In genomic region chr18:3457261-3457724, GRCh38 we compare ENCODE assay signal across 13 cellular contexts. TPM values are rescaled to one million over a fixed set of nuclear protein-coding genes. Genes with fewer than 3 reads are reported as not detected.
DNase-seq lines count a peak whose midpoint lies in the region; ATAC-seq, FAIRE-seq and TF ChIP-seq lines count a peak whose summit lies in the region.
"Had no signal": no experiment of that assay in that cellular context is flagged by ENCODE, and none has a peak within 500 bp of the region (broad histone marks: within the 10 kb centered on the region; RNA-seq: fewer than 3 reads in every experiment).

No MANE protein-coding gene starts in this region.

- H3K4me3 Mint-ChIP-seq in activated naive CD4-positive, alpha-beta T cell treated with anti-CD3 and anti-CD28 coated beads, Interleukin-2, amount 50 U/mL, for 24 hours, result no peak overlapping the region
- no peak overlapping the region for H3K4me3 Mint-ChIP-seq in activated naive CD4-positive, alpha-beta T cell treated with anti-CD3 and anti-CD28 coated beads, Interleukin-2, amount 10 ng/mL, durations not matched to agents 7 days and 5 days
- no peak overlapping the region for H3K4me3 Mint-ChIP-seq in activated T-helper 1 cell treated with anti-CD3 and anti-CD28 coated beads, Interleukin-12 subunit alpha, Interleukin-12 subunit beta, Interleukin-2, Interleukin-4 antibody, amounts not matched to agents 30 ng/mL and 10 ng/mL and 1 ng/mL, durations not matched to agents 14 hours and 24 hours and 36 hours

- BruUV-seq in HepG2 (replicated peaks; lab: Mats Ljungman, UMichigan), result no TSS peak

- peak overlapping the region; percentile 90 for H3K27ac ChIP-seq in HepG2 (ENCODE audit: extremely low read length, insufficient read depth, low read length)
- H3K27ac ChIP-seq in transverse colon, result peak overlapping the region; percentile 98 to 99 (median 99)
- H3K27ac ChIP-seq in brain microvascular endothelial cell, result no peak overlapping the region
- H3K27ac ChIP-seq: WERI-Rb-1 had no signal

- peaks cover 38% of the 10 kb centered on the region for H4K20me1 ChIP-seq in HepG2 (ENCODE audit: insufficient read depth, low read length)

- TF ChIP-seq POLR2A in HepG2 (IDR thresholded peaks at IDR 0.05; ENCODE audit: insufficient read depth in 1 of 2, low read depth in 2 of 2, low read length in 2 of 2), result no peak
- no peak for TF ChIP-seq POLR2A in transverse colon (IDR thresholded peaks at IDR 0.05)
- no peak for TF ChIP-seq POLR2A in erythroblast (IDR thresholded peaks at IDR 0.05; ENCODE audit: low read length)

- ATAC-seq in HepG2, result no peak

- H3K36me3 ChIP-seq in HepG2 (replicated peaks in 1 of 2; ENCODE audit: control insufficient read depth in 1 of 2, insufficient read depth in 2 of 2, low read length in 2 of 2), result peaks cover 8 to 37% of the 10 kb centered on the region in 2 experiments; a peak in 4 of 5 replicates
- peaks cover 0 to 15% (median 0%) of the 10 kb centered on the region in 4 donors for H3K36me3 ChIP-seq in transverse colon
- H3K36me3 ChIP-seq in brain microvascular endothelial cell (replicated peaks), result peaks cover 24% of the 10 kb centered on the region

- CTCF ChIA-PET in activated naive CD4-positive, alpha-beta T cell treated with anti-CD3 and anti-CD28 coated beads, Interleukin-2, amount 10 ng/mL, durations not matched to agents 7 days and 5 days (lab: Charles Lee), result interaction anchor here (1.4 to 7.5 kb wide), 5 partner anchors 8 to 208 kb away, joined by 4 to 69 read pairs (median 16); no protein-coding TSS in a partner anchor
- CTCF ChIA-PET in HepG2 (lab: Yijun Ruan, JAX; ENCODE audit: low intra/inter-chr PET ratio, low total read pairs), result no interaction called here

- H3K27me3 ChIP-seq in HepG2 (ENCODE audit: control insufficient read depth in 1 of 2, insufficient read depth in 2 of 2, low read length in 2 of 2), result no peaks in the 10 kb centered on the region; a peak in 1 of 5 replicates
- H3K27me3 ChIP-seq in transverse colon, result no peaks in the 10 kb centered on the region
- H3K27me3 ChIP-seq in brain microvascular endothelial cell (replicated peaks), result no peaks in the 10 kb centered on the region

- H3K9ac ChIP-seq in HepG2 (ENCODE audit: insufficient read depth, low read depth, low read length), result no peak overlapping the region; the same call in 1 of the 2 replicates

- H3K9me3 ChIP-seq in HepG2 (ENCODE audit: low read length) (no peaks in the 10 kb centered on the region), transverse colon (no peaks in the 10 kb centered on the region)

- H3K9me3 Mint-ChIP-seq in activated naive CD4-positive, alpha-beta T cell treated with anti-CD3 and anti-CD28 coated beads, Interleukin-2, amount 50 U/mL, for 24 hours, result peaks cover 3% of the 10 kb centered on the region
- peaks cover 11% of the 10 kb centered on the region for H3K9me3 Mint-ChIP-seq in activated naive CD4-positive, alpha-beta T cell treated with anti-CD3 and anti-CD28 coated beads, Interleukin-2, amount 10 ng/mL, durations not matched to agents 7 days and 5 days
- peaks cover 15% of the 10 kb centered on the region for H3K9me3 Mint-ChIP-seq in activated T-helper 1 cell treated with anti-CD3 and anti-CD28 coated beads, Interleukin-12 subunit alpha, Interleukin-12 subunit beta, Interleukin-2, Interleukin-4 antibody, amounts not matched to agents 30 ng/mL and 10 ng/mL and 1 ng/mL, durations not matched to agents 14 hours and 24 hours and 36 hours

- no peak for TF ChIP-seq RAD21 in HepG2 (CRISPR knock-in tag; IDR thresholded peaks at IDR 0.05)

- H3K4me1 Mint-ChIP-seq in activated naive CD4-positive, alpha-beta T cell treated with anti-CD3 and anti-CD28 coated beads, Interleukin-2, amount 50 U/mL, for 24 hours, result peaks cover 58% of the 10 kb centered on the region
- H3K4me1 Mint-ChIP-seq in activated naive CD4-positive, alpha-beta T cell treated with anti-CD3 and anti-CD28 coated beads, Interleukin-2, amount 10 ng/mL, durations not matched to agents 7 days and 5 days, result peaks cover 51% of the 10 kb centered on the region
- H3K4me1 Mint-ChIP-seq in activated T-helper 1 cell treated with anti-CD3 and anti-CD28 coated beads, Interleukin-12 subunit alpha, Interleukin-12 subunit beta, Interleukin-2, Interleukin-4 antibody, amounts not matched to agents 30 ng/mL and 10 ng/mL and 1 ng/mL, durations not matched to agents 14 hours and 24 hours and 36 hours (ENCODE audit: low read depth), result peaks cover 78% of the 10 kb centered on the region

- TF ChIP-seq EP300 in HepG2 (IDR thresholded peaks at IDR 0.05; ENCODE audit: low read depth in 2 of 2, low read length in 2 of 2), result no peak
- no peak for TF ChIP-seq EP300 in HepG2 (CRISPR knock-in tag; IDR thresholded peaks at IDR 0.05; ENCODE audit: borderline replicate concordance)
- TF ChIP-seq EP300 in transverse colon (IDR thresholded peaks at IDR 0.05; ENCODE audit: low read depth), result no peak

- no peak overlapping the region for H2AFZ ChIP-seq in HepG2 (ENCODE audit: low read length)

- TF ChIP-seq CTCF in HepG2 (CRISPR knock-in tag; IDR thresholded peaks at IDR 0.05), result no peak
- TF ChIP-seq CTCF in transverse colon (IDR thresholded peaks at IDR 0.05), result no peak
- no peak for TF ChIP-seq CTCF in brain microvascular endothelial cell (IDR thresholded peaks at IDR 0.05; ENCODE audit: low read depth, low read length, missing control alignments)

- H3K4me2 ChIP-seq in HepG2 (ENCODE audit: low read depth, low read length), result peak overlapping the region; percentile 72

- intact Hi-C loops in activated T-helper 1 cell treated with anti-CD3 and anti-CD28 coated beads, Interleukin-12 subunit alpha, Interleukin-12 subunit beta, Interleukin-2, Interleukin-4 antibody, amounts not matched to agents 30 ng/mL and 10 ng/mL and 1 ng/mL, durations not matched to agents 14 hours and 24 hours and 36 hours (cut with micrococcal nuclease), result loop anchor here (10.0 kb wide), 2 partner anchors 462 to 882 kb away; partner anchors contain the start of genes METTL4 and NDC80
- intact Hi-C loops in HepG2 (cut with micrococcal nuclease; ENCODE audit: unreplicated experiment), result loop anchor here (5.0 kb wide), 1 partner anchor 195 kb away; the partner anchor contains the start of gene MYL12B
- intact Hi-C loops in transverse colon (cut with DNase I; ENCODE audit: low total_unique reads), result loop anchor here (10.0 kb wide), 1 partner anchor 172 kb away; no protein-coding TSS in a partner anchor

- no peak for FAIRE-seq in HepG2 (lab: Jason Lieb, UNC)

- peaks cover 56% of the 10 kb centered on the region for H3K79me2 ChIP-seq in HepG2 (ENCODE audit: insufficient read depth, low read length)

- H3K27ac Mint-ChIP-seq in activated naive CD4-positive, alpha-beta T cell treated with anti-CD3 and anti-CD28 coated beads, Interleukin-2, amount 50 U/mL, for 24 hours, result peak overlapping the region; percentile 62
- H3K27ac Mint-ChIP-seq in activated naive CD4-positive, alpha-beta T cell treated with anti-CD3 and anti-CD28 coated beads, Interleukin-2, amount 10 ng/mL, durations not matched to agents 7 days and 5 days, result no peak overlapping the region
- peak overlapping the region; percentile 7 for H3K27ac Mint-ChIP-seq in activated T-helper 1 cell treated with anti-CD3 and anti-CD28 coated beads, Interleukin-12 subunit alpha, Interleukin-12 subunit beta, Interleukin-2, Interleukin-4 antibody, amounts not matched to agents 30 ng/mL and 10 ng/mL and 1 ng/mL, durations not matched to agents 14 hours and 24 hours and 36 hours

- H3K4me1 ChIP-seq in HepG2 (ENCODE audit: insufficient read depth, low read length) (peaks cover 50% of the 10 kb centered on the region), transverse colon (peaks cover 33 to 65% (median 47%) of the 10 kb centered on the region in 4 donors)

- in situ Hi-C loops in HepG2 (cut with HindIII; ENCODE audit: extremely low pct_ligation_motif_present, low pct_unique_long_range_greater_than_20kb) (loop anchor here (10.0 to 25.0 kb wide), 3 partner anchors 168 to 395 kb away; no protein-coding TSS in a partner anchor), transverse colon (cut with MboI; ENCODE audit: low pct_ligation_motif_present in 1 of 4, low pct_unique_long_range_greater_than_20kb in 1 of 4, low sequenced_read_pairs in 3 of 4) (loop anchor here (5.0 to 25.0 kb wide), 4 partner anchors 130 to 172 kb away; no protein-coding TSS in a partner anchor), brain microvascular endothelial cell (cut with HindIII; ENCODE audit: low pct_ligation_motif_present, low sequenced_read_pairs) (no loop called here)

- peaks cover 36% of the 10 kb centered on the region for H3K36me3 Mint-ChIP-seq in activated naive CD4-positive, alpha-beta T cell treated with anti-CD3 and anti-CD28 coated beads, Interleukin-2, amount 50 U/mL, for 24 hours
- peaks cover 40% of the 10 kb centered on the region for H3K36me3 Mint-ChIP-seq in activated naive CD4-positive, alpha-beta T cell treated with anti-CD3 and anti-CD28 coated beads, Interleukin-2, amount 10 ng/mL, durations not matched to agents 7 days and 5 days
- peaks cover 63% of the 10 kb centered on the region for H3K36me3 Mint-ChIP-seq in activated T-helper 1 cell treated with anti-CD3 and anti-CD28 coated beads, Interleukin-12 subunit alpha, Interleukin-12 subunit beta, Interleukin-2, Interleukin-4 antibody, amounts not matched to agents 30 ng/mL and 10 ng/mL and 1 ng/mL, durations not matched to agents 14 hours and 24 hours and 36 hours (ENCODE audit: low read depth)

- no peak for DNase-seq in activated naive CD4-positive, alpha-beta T cell treated with anti-CD3 and anti-CD28 coated beads, Interleukin-2, amount 10 ng/mL, durations not matched to agents 7 days and 5 days
- DNase-seq in activated T-helper 1 cell treated with anti-CD3 and anti-CD28 coated beads, Interleukin-12 subunit alpha, Interleukin-12 subunit beta, Interleukin-2, Interleukin-4 antibody, amounts not matched to agents 30 ng/mL and 10 ng/mL and 1 ng/mL, durations not matched to agents 14 hours and 24 hours and 36 hours (ENCODE audit: low spot score), result no peak
- DNase-seq in HepG2 (ENCODE audit: low spot score) (no peak), transverse colon (peak; percentile 57), RPMI8226 (no peak), erythroblast (lab: John Stamatoyannopoulos, UW) (no peak), brain microvascular endothelial cell (no peak)
- DNase-seq: activated naive CD4-positive, alpha-beta T cell treated with Interleukin-2 at 50 U/mL for 16 hours; dermis blood vessel endothelial cell; glutamatergic neuron; NCI-H1694 treated with DMSO at 0.1 percent for 48 hours; WERI-Rb-1 had no signal

- no peaks in the 10 kb centered on the region for H3K27me3 Mint-ChIP-seq in activated naive CD4-positive, alpha-beta T cell treated with anti-CD3 and anti-CD28 coated beads, Interleukin-2, amount 50 U/mL, for 24 hours
- H3K27me3 Mint-ChIP-seq in activated naive CD4-positive, alpha-beta T cell treated with anti-CD3 and anti-CD28 coated beads, Interleukin-2, amount 10 ng/mL, durations not matched to agents 7 days and 5 days, result peaks cover 5% of the 10 kb centered on the region
- no peaks in the 10 kb centered on the region for H3K27me3 Mint-ChIP-seq in activated T-helper 1 cell treated with anti-CD3 and anti-CD28 coated beads, Interleukin-12 subunit alpha, Interleukin-12 subunit beta, Interleukin-2, Interleukin-4 antibody, amounts not matched to agents 30 ng/mL and 10 ng/mL and 1 ng/mL, durations not matched to agents 14 hours and 24 hours and 36 hours (ENCODE audit: insufficient read depth)

- POLR2A ChIA-PET in HepG2 (lab: Yijun Ruan, JAX), result interaction anchor here (0.7 to 2.2 kb wide), 5 partner anchors 9 to 204 kb away, joined by 3 to 8 read pairs (median 4); no protein-coding TSS in a partner anchor

- H3K4me3 ChIP-seq in HepG2 (replicated peaks in 1 of 3; ENCODE audit: insufficient read depth in 1 of 3, low read depth in 2 of 3, low read length in 3 of 3), result no peak overlapping the region; a peak in 2 of 6 replicates
- peak overlapping the region in 1 of 4 donors; percentile 15 for H3K4me3 ChIP-seq in transverse colon
- H3K4me3 ChIP-seq in brain microvascular endothelial cell (ENCODE audit: low read depth, low read length), result no peak overlapping the region

- WGBS in HepG2 (ENCODE audit: low lambda C conversion rate), result 90% methylated on average over 15 of the region's 15 CpGs
- 55 to 62% methylated on average over 10 to 15 of the region's 15 CpGs for WGBS in transverse colon (ENCODE audit: low coverage in 1 of 2), 2 donors

RNA-seq across cellular contexts. Expression of gene TGIF1, which starts 7.3 kb away (rescaled TPM):
- total RNA-seq in activated T-helper 1 cell treated with anti-CD3 and anti-CD28 coated beads, Interleukin-12 subunit alpha, Interleukin-12 subunit beta, Interleukin-2, Interleukin-4 antibody, amounts not matched to agents 30 ng/mL and 10 ng/mL and 1 ng/mL, durations not matched to agents 14 hours and 24 hours and 36 hours, result 47.7 and 52.1 TPM in 2 replicates
- 44.0 and 50.0 TPM in 2 replicates for total RNA-seq in HepG2 (2016; rRNA removed; fragmentation: Illumina TruSeq; extraction: Trizol)
- total RNA-seq in HepG2 (2016; cell fraction: cytosol; rRNA removed; fragmentation: Illumina TruSeq; extraction: Trizol; ENCODE audit: low read depth), result 15.3 and 17.9 TPM in 2 replicates
- 39.7 and 48.5 TPM in 2 replicates for total RNA-seq in HepG2 (2016; cell fraction: insoluble cytoplasmic fraction; rRNA removed; fragmentation: Illumina TruSeq; extraction: Trizol)
- 31.9 and 33.8 TPM in 2 replicates for total RNA-seq in HepG2 (2016; cell fraction: membrane; rRNA removed; fragmentation: Illumina TruSeq; extraction: Trizol)
- total RNA-seq in HepG2 (2016; cell fraction: nucleus; rRNA removed; fragmentation: Illumina TruSeq; extraction: Trizol), result 48.5 and 49.4 TPM in 2 replicates
- polyA plus RNA-seq in HepG2 (2011; rRNA removed), result 76.1 and 76.3 TPM in 2 replicates
- 82.7 and 83.0 TPM in 2 replicates for polyA plus RNA-seq in HepG2 (2011; cell fraction: cytosol; rRNA removed)
- 170 and 172 TPM in 2 replicates for polyA plus RNA-seq in HepG2 (2011; cell fraction: nucleus; rRNA removed)
- 35.4 and 51.3 TPM in 2 replicates for polyA plus RNA-seq in HepG2 (2012)
- 8.5 and 8.6 TPM in 2 replicates for polyA plus RNA-seq in HepG2 (2016; cell fraction: cytosol; fragmentation: Illumina TruSeq; extraction: Trizol; ENCODE audit: low read depth)
- polyA plus RNA-seq in HepG2 (2016; cell fraction: insoluble cytoplasmic fraction; fragmentation: Illumina TruSeq; extraction: Trizol; ENCODE audit: low read depth), result 37.9 and 44.1 TPM in 2 replicates
- 16.3 and 18.7 TPM in 2 replicates for polyA plus RNA-seq in HepG2 (2016; cell fraction: membrane; fragmentation: Illumina TruSeq; extraction: Trizol; ENCODE audit: low read depth)
- polyA plus RNA-seq in HepG2 (2016; cell fraction: nucleus; fragmentation: Illumina TruSeq; extraction: Trizol; ENCODE audit: insufficient read depth, low read depth), result 82.0 and 82.8 TPM in 2 replicates
- polyA minus RNA-seq in HepG2 (2011; rRNA and poly(A)+ RNA removed; ENCODE audit: low replicate concordance), result 89.5 and 113 TPM in 2 replicates
- 43.2 and 45.1 TPM in 2 replicates for polyA minus RNA-seq in HepG2 (2011; cell fraction: cytosol; rRNA and poly(A)+ RNA removed)
- 66.8 and 68.0 TPM in 2 replicates for polyA minus RNA-seq in HepG2 (2011; cell fraction: nucleus; rRNA and poly(A)+ RNA removed)
- total RNA-seq in transverse colon, result 100 to 1,000 TPM in 1 of 4 donors, 10 to 100 TPM in 3; 23.2 to 166 (median 53.3) TPM
